Comparison of ENCODE assay signal across 2 cellular contexts in the genomic region with DNA sequence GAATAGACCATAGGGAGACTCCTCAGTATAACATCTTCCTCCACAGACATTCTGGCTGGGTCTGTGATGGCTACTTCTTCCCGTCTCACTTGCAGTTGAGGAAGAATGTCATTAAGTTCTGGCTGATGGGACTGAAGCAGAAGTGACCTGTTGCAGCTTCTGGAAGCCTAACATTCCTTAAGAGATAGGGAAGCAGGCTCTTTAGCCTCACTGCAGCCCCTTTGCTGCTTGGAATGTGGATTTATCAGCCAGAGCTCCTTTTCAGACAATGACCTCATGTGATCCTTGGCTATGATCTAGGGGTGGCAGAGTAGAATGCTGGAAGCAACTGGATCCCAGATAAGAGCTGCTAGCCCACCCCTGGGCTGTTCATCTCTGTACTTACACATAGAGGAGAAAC.
A peak's percentile ranks its signal among the peaks of the same experiment; 100 is the strongest.
TF ChIP-seq lines count a peak whose summit lies in the region.

No MANE protein-coding gene starts in this region.

TF ChIP-seq in liver, 16 proteins besides CTCF, POLR2A, EP300 and RAD21:
- TF ChIP-seq, protein P1, sequence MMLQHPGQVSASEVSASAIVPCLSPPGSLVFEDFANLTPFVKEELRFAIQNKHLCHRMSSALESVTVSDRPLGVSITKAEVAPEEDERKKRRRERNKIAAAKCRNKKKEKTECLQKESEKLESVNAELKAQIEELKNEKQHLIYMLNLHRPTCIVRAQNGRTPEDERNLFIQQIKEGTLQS (IDR thresholded peaks at IDR 0.05), result no peak
- TF ChIP-seq HNF4G (IDR thresholded peaks at IDR 0.05) (no peak), SP1 (IDR thresholded peaks at IDR 0.05) (peak; percentile 10), JUND (IDR thresholded peaks at IDR 0.05) (no peak), YY1 (IDR thresholded peaks at IDR 0.05) (no peak), FOXA1 (IDR thresholded peaks at IDR 0.05) (no peak), NR2F2 (IDR thresholded peaks at IDR 0.05) (peak; percentile 94), GABPA (IDR thresholded peaks at IDR 0.05 in 1 of 2, conservative IDR thresholded peaks at IDR 0.05 in 1 of 2) (no peak), EGR1 (IDR thresholded peaks at IDR 0.05; ENCODE audit: low read depth in 2 of 2) (no peak), TAF1 (conservative IDR thresholded peaks at IDR 0.05) (no peak), RXRA (IDR thresholded peaks at IDR 0.05) (peak in 1 of 2 donors; percentile 13), HNF4A (conservative IDR thresholded peaks at IDR 0.05) (no peak)
- TF ChIP-seq, protein P2, sequence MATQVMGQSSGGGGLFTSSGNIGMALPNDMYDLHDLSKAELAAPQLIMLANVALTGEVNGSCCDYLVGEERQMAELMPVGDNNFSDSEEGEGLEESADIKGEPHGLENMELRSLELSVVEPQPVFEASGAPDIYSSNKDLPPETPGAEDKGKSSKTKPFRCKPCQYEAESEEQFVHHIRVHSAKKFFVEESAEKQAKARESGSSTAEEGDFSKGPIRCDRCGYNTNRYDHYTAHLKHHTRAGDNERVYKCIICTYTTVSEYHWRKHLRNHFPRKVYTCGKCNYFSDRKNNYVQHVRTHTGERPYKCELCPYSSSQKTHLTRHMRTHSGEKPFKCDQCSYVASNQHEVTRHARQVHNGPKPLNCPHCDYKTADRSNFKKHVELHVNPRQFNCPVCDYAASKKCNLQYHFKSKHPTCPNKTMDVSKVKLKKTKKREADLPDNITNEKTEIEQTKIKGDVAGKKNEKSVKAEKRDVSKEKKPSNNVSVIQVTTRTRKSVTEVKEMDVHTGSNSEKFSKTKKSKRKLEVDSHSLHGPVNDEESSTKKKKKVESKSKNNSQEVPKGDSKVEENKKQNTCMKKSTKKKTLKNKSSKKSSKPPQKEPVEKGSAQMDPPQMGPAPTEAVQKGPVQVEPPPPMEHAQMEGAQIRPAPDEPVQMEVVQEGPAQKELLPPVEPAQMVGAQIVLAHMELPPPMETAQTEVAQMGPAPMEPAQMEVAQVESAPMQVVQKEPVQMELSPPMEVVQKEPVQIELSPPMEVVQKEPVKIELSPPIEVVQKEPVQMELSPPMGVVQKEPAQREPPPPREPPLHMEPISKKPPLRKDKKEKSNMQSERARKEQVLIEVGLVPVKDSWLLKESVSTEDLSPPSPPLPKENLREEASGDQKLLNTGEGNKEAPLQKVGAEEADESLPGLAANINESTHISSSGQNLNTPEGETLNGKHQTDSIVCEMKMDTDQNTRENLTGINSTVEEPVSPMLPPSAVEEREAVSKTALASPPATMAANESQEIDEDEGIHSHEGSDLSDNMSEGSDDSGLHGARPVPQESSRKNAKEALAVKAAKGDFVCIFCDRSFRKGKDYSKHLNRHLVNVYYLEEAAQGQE (IDR thresholded peaks at IDR 0.05), result no peak
- TF ChIP-seq, protein P3, sequence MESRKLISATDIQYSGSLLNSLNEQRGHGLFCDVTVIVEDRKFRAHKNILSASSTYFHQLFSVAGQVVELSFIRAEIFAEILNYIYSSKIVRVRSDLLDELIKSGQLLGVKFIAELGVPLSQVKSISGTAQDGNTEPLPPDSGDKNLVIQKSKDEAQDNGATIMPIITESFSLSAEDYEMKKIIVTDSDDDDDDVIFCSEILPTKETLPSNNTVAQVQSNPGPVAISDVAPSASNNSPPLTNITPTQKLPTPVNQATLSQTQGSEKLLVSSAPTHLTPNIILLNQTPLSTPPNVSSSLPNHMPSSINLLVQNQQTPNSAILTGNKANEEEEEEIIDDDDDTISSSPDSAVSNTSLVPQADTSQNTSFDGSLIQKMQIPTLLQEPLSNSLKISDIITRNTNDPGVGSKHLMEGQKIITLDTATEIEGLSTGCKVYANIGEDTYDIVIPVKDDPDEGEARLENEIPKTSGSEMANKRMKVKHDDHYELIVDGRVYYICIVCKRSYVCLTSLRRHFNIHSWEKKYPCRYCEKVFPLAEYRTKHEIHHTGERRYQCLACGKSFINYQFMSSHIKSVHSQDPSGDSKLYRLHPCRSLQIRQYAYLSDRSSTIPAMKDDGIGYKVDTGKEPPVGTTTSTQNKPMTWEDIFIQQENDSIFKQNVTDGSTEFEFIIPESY (IDR thresholded peaks at IDR 0.05), result no peak
- TF ChIP-seq, protein P4, sequence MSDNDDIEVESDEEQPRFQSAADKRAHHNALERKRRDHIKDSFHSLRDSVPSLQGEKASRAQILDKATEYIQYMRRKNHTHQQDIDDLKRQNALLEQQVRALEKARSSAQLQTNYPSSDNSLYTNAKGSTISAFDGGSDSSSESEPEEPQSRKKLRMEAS (IDR thresholded peaks at IDR 0.05), result no peak

TF ChIP-seq in HepG2, 621 proteins besides CTCF, POLR2A, EP300 and RAD21:
- TF ChIP-seq PRPF4 (IDR thresholded peaks at IDR 0.05; ENCODE audit: low read depth, low read length, poor library complexity, severe bottlenecking), result no peak
- no peak for TF ChIP-seq ZNF451 (CRISPR knock-in tag; IDR thresholded peaks at IDR 0.05)
- TF ChIP-seq, protein P5, sequence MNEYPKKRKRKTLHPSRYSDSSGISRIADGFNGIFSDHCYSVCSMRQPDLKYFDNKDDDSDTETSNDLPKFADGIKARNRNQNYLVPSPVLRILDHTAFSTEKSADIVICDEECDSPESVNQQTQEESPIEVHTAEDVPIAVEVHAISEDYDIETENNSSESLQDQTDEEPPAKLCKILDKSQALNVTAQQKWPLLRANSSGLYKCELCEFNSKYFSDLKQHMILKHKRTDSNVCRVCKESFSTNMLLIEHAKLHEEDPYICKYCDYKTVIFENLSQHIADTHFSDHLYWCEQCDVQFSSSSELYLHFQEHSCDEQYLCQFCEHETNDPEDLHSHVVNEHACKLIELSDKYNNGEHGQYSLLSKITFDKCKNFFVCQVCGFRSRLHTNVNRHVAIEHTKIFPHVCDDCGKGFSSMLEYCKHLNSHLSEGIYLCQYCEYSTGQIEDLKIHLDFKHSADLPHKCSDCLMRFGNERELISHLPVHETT (CRISPR knock-in tag; conservative IDR thresholded peaks at IDR 0.05), result no peak
- TF ChIP-seq FOXJ3 (CRISPR knock-in tag; IDR thresholded peaks at IDR 0.05; ENCODE audit: borderline replicate concordance), result no peak
- TF ChIP-seq ZNF772 (CRISPR knock-in tag; IDR thresholded peaks at IDR 0.05), result no peak
- TF ChIP-seq, protein P6, sequence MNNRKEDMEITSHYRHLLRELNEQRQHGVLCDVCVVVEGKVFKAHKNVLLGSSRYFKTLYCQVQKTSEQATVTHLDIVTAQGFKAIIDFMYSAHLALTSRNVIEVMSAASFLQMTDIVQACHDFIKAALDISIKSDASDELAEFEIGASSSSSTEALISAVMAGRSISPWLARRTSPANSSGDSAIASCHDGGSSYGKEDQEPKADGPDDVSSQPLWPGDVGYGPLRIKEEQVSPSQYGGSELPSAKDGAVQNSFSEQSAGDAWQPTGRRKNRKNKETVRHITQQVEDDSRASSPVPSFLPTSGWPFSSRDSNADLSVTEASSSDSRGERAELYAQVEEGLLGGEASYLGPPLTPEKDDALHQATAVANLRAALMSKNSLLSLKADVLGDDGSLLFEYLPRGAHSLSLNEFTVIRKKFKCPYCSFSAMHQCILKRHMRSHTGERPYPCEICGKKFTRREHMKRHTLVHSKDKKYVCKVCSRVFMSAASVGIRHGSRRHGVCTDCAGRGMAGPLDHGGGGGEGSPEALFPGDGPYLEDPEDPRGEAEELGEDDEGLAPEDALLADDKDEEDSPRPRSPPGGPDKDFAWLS (CRISPR knock-in tag; IDR thresholded peaks at IDR 0.05; ENCODE audit: borderline replicate concordance), result no peak
- TF ChIP-seq ZNF883 (CRISPR knock-in tag; IDR thresholded peaks at IDR 0.05; ENCODE audit: not compliant biosample characterization), result no peak
- TF ChIP-seq ZNF709 (CRISPR knock-in tag; IDR thresholded peaks at IDR 0.05), result no peak
- TF ChIP-seq ZNF615 (CRISPR knock-in tag; IDR thresholded peaks at IDR 0.05; ENCODE audit: borderline replicate concordance), result no peak
- TF ChIP-seq, protein P7, sequence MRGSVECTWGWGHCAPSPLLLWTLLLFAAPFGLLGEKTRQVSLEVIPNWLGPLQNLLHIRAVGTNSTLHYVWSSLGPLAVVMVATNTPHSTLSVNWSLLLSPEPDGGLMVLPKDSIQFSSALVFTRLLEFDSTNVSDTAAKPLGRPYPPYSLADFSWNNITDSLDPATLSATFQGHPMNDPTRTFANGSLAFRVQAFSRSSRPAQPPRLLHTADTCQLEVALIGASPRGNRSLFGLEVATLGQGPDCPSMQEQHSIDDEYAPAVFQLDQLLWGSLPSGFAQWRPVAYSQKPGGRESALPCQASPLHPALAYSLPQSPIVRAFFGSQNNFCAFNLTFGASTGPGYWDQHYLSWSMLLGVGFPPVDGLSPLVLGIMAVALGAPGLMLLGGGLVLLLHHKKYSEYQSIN (CRISPR knock-in tag; IDR thresholded peaks at IDR 0.05; ENCODE audit: borderline replicate concordance), result no peak
- no peak for TF ChIP-seq RFX3 (CRISPR knock-in tag; IDR thresholded peaks at IDR 0.05)
- no peak for TF ChIP-seq SALL2 (CRISPR knock-in tag; IDR thresholded peaks at IDR 0.05)
- no peak for TF ChIP-seq ZNF552 (CRISPR knock-in tag; IDR thresholded peaks at IDR 0.05; ENCODE audit: borderline replicate concordance)
- TF ChIP-seq ZNF446 (CRISPR knock-in tag; IDR thresholded peaks at IDR 0.05), result no peak
- TF ChIP-seq, protein P8, sequence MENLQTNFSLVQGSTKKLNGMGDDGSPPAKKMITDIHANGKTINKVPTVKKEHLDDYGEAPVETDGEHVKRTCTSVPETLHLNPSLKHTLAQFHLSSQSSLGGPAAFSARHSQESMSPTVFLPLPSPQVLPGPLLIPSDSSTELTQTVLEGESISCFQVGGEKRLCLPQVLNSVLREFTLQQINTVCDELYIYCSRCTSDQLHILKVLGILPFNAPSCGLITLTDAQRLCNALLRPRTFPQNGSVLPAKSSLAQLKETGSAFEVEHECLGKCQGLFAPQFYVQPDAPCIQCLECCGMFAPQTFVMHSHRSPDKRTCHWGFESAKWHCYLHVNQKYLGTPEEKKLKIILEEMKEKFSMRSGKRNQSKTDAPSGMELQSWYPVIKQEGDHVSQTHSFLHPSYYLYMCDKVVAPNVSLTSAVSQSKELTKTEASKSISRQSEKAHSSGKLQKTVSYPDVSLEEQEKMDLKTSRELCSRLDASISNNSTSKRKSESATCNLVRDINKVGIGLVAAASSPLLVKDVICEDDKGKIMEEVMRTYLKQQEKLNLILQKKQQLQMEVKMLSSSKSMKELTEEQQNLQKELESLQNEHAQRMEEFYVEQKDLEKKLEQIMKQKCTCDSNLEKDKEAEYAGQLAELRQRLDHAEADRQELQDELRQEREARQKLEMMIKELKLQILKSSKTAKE (CRISPR knock-in tag; IDR thresholded peaks at IDR 0.05; ENCODE audit: borderline replicate concordance), result no peak
- no peak for TF ChIP-seq RAD51 (IDR thresholded peaks at IDR 0.05; ENCODE audit: borderline replicate concordance)
- TF ChIP-seq, protein P9, sequence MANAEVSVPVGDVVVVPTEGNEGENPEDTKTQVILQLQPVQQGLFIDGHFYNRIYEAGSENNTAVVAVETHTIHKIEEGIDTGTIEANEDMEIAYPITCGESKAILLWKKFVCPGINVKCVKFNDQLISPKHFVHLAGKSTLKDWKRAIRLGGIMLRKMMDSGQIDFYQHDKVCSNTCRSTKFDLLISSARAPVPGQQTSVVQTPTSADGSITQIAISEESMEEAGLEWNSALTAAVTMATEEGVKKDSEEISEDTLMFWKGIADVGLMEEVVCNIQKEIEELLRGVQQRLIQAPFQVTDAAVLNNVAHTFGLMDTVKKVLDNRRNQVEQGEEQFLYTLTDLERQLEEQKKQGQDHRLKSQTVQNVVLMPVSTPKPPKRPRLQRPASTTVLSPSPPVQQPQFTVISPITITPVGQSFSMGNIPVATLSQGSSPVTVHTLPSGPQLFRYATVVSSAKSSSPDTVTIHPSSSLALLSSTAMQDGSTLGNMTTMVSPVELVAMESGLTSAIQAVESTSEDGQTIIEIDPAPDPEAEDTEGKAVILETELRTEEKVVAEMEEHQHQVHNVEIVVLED (CRISPR knock-in tag; IDR thresholded peaks at IDR 0.05; ENCODE audit: borderline replicate concordance), result no peak
- TF ChIP-seq ZNF788 (CRISPR knock-in tag; IDR thresholded peaks at IDR 0.05; ENCODE audit: borderline replicate concordance), result no peak
- TF ChIP-seq, protein P10, sequence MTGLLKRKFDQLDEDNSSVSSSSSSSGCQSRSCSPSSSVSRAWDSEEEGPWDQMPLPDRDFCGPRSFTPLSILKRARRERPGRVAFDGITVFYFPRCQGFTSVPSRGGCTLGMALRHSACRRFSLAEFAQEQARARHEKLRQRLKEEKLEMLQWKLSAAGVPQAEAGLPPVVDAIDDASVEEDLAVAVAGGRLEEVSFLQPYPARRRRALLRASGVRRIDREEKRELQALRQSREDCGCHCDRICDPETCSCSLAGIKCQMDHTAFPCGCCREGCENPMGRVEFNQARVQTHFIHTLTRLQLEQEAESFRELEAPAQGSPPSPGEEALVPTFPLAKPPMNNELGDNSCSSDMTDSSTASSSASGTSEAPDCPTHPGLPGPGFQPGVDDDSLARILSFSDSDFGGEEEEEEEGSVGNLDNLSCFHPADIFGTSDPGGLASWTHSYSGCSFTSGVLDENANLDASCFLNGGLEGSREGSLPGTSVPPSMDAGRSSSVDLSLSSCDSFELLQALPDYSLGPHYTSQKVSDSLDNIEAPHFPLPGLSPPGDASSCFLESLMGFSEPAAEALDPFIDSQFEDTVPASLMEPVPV (CRISPR knock-in tag; IDR thresholded peaks at IDR 0.05), result no peak
- no peak for TF ChIP-seq KDM6A (CRISPR knock-in tag; IDR thresholded peaks at IDR 0.05; ENCODE audit: low read depth)
